In genomic region chr1:53284224-53285020, GRCh38 we compare ENCODE assay signal across 22 cellular contexts.
"Had no signal": no experiment of that assay in that cellular context is flagged by ENCODE, and none has a peak within 500 bp of the region (broad histone marks: within the 10 kb centered on the region; RNA-seq: fewer than 3 reads in every experiment).

No MANE protein-coding gene starts in this region.

- H3K4me2 ChIP-seq: smooth muscle cell had no signal

- H3K27me3 Mint-ChIP-seq: naive B cell, type B pancreatic cell had no signal

- ATAC-seq: heart left ventricle, left colon, left ventricle myocardium superior had no signal

- H3K9me3 ChIP-seq: heart left ventricle, neutrophil, ovary, right atrium auricular region, suprapubic skin, thyroid gland had no signal

- H3K36me3 ChIP-seq: neutrophil, ovary, right atrium auricular region, suprapubic skin, thyroid gland had no signal

- H3K27ac Mint-ChIP-seq: nephron progenitor cell, type B pancreatic cell had no signal

- H3K4me3 Mint-ChIP-seq: naive B cell, nephron progenitor cell, type B pancreatic cell had no signal

- H3K4me1 ChIP-seq: suprapubic skin had no signal

- H3K27ac ChIP-seq: heart left ventricle, neutrophil, ovary, right atrium auricular region, suprapubic skin, thyroid gland had no signal

- H3K9me3 Mint-ChIP-seq: naive B cell, nephron progenitor cell, type B pancreatic cell had no signal

- H3K4me3 ChIP-seq: dorsolateral prefrontal cortex, heart left ventricle, lung, ovary, right atrium auricular region, smooth muscle cell, suprapubic skin, thyroid gland had no signal

- H3K27me3 ChIP-seq: dorsolateral prefrontal cortex, heart left ventricle, neutrophil, ovary, right atrium auricular region, suprapubic skin, thyroid gland had no signal

- DNase-seq: cortex of kidney; dorsolateral prefrontal cortex; effector CD8-positive, alpha-beta T cell; foreskin melanocyte; heart left ventricle; hippocampal formation; left colon; left ventricle myocardium superior; mesenchymal stem cell; midbrain; naive B cell; nephron progenitor cell; ovary; stimulated activated CD4-positive, alpha-beta T cell treated with anti-CD3 and anti-CD28 coated beads, Interleukin-2, amount 100 ng/mL, for 48 hours; stimulated activated naive CD4-positive, alpha-beta T cell treated with Interleukin-2 at 50 U/mL for 16 hours; thyroid gland had no signal

- H3K36me3 Mint-ChIP-seq: naive B cell, type B pancreatic cell had no signal
